1 cellular context compared by ENCODE assay signal in the genomic region with DNA sequence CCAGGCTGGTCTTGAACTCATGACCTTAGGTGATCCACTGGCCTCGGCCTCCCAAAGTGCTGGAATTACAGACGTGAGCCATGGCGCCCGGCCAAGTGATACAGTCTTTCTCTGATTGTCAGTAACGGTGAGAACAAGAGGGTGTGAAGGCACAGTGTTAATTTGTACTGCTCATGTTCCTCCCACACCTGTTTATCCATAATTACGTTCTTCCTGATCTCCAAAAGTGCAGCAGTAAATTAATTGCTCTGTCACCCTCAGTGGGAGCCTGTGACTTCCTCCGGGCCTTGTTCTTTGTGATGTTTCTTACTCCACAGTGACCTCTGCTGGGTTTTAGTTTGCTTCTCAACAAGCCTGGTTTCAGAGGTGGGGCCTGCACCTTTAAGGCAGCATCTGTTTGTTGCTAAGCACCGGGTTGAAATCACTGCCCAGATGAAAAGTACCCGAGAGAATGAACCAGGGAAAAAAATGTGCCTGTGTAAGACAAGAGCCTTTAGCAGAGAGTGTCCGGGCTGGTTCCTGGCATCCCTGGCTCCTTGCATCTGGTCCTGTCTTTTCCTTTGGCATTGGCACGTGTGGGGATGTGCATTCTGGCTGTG.
TF ChIP-seq lines count a peak whose summit lies in the region.

No MANE protein-coding gene starts in this region.

TF ChIP-seq in GM12878, 131 proteins besides CTCF, POLR2A, EP300 and RAD21 (continued from another document):
- TF ChIP-seq, protein P1, sequence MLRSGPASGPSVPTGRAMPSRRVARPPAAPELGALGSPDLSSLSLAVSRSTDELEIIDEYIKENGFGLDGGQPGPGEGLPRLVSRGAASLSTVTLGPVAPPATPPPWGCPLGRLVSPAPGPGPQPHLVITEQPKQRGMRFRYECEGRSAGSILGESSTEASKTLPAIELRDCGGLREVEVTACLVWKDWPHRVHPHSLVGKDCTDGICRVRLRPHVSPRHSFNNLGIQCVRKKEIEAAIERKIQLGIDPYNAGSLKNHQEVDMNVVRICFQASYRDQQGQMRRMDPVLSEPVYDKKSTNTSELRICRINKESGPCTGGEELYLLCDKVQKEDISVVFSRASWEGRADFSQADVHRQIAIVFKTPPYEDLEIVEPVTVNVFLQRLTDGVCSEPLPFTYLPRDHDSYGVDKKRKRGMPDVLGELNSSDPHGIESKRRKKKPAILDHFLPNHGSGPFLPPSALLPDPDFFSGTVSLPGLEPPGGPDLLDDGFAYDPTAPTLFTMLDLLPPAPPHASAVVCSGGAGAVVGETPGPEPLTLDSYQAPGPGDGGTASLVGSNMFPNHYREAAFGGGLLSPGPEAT (IDR thresholded peaks at IDR 0.05; ENCODE audit: low read depth), result 0 out of 2 replicates have a peak, but pooled peaks have one; percentile 10
- TF ChIP-seq RAD51 (IDR thresholded peaks at IDR 0.05) (0 out of 2 replicates have a peak, but pooled peaks have one; percentile 27), POU2F2 (IDR thresholded peaks at IDR 0.05; ENCODE audit: borderline replicate concordance, low read depth, low read length) (peak; percentile 43; the same call in 1 of the 3 replicates), BCL11A (IDR thresholded peaks at IDR 0.05; ENCODE audit: low read depth, low read length) (0 out of 2 replicates have a peak, but pooled peaks have one; percentile 13), CREB1 (IDR thresholded peaks at IDR 0.05; ENCODE audit: low read depth) (no peak), NBN (IDR thresholded peaks at IDR 0.05) (0 out of 2 replicates have a peak, but pooled peaks have one; percentile 34), MTA2 (IDR thresholded peaks at IDR 0.05; ENCODE audit: low read depth) (0 out of 2 replicates have a peak, but pooled peaks have one; percentile 26), SPI1 (IDR thresholded peaks at IDR 0.05; ENCODE audit: borderline replicate concordance, insufficient read depth, low read depth, low read length) (peak; percentile 51; the same call in 1 of the 2 replicates), STAT3 (IDR thresholded peaks at IDR 0.05; ENCODE audit: low read depth, low read length) (no peak), IKZF1 (conservative IDR thresholded peaks at IDR 0.05) (peak; percentile 63), EED (IDR thresholded peaks at IDR 0.05; ENCODE audit: low read depth) (no peak), CBX5 (IDR thresholded peaks at IDR 0.05; ENCODE audit: low read depth) (0 out of 2 replicates have a peak, but pooled peaks have one; percentile 37), YY1 (IDR thresholded peaks at IDR 0.05; ENCODE audit: low read depth, low read length) (peak; percentile 76), ATF7 (IDR thresholded peaks at IDR 0.05; ENCODE audit: low read depth) (0 out of 2 replicates have a peak, but pooled peaks have one; percentile 14)
- TF ChIP-seq, protein P2, sequence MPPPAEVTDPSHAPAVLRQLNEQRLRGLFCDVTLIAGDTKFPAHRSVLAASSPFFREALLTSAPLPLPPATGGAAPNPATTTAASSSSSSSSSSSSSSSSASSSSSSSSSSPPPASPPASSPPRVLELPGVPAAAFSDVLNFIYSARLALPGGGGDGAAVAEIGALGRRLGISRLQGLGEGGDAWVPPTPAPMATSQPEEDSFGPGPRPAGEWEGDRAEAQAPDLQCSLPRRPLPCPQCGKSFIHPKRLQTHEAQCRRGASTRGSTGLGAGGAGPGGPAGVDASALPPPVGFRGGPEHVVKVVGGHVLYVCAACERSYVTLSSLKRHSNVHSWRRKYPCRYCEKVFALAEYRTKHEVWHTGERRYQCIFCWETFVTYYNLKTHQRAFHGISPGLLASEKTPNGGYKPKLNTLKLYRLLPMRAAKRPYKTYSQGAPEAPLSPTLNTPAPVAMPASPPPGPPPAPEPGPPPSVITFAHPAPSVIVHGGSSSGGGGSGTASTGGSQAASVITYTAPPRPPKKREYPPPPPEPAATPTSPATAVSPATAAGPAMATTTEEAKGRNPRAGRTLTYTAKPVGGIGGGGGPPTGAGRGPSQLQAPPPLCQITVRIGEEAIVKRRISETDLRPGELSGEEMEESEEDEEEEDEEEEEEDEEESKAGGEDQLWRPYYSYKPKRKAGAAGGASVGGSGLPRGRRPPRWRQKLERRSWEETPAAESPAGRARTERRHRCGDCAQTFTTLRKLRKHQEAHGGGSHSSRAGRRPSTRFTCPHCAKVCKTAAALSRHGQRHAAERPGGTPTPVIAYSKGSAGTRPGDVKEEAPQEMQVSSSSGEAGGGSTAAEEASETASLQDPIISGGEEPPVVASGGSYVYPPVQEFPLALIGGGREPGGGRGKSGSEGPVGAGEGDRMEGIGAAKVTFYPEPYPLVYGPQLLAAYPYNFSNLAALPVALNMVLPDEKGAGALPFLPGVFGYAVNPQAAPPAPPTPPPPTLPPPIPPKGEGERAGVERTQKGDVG (CRISPR knock-in tag; IDR thresholded peaks at IDR 0.05), result no peak
- TF ChIP-seq, protein P3, sequence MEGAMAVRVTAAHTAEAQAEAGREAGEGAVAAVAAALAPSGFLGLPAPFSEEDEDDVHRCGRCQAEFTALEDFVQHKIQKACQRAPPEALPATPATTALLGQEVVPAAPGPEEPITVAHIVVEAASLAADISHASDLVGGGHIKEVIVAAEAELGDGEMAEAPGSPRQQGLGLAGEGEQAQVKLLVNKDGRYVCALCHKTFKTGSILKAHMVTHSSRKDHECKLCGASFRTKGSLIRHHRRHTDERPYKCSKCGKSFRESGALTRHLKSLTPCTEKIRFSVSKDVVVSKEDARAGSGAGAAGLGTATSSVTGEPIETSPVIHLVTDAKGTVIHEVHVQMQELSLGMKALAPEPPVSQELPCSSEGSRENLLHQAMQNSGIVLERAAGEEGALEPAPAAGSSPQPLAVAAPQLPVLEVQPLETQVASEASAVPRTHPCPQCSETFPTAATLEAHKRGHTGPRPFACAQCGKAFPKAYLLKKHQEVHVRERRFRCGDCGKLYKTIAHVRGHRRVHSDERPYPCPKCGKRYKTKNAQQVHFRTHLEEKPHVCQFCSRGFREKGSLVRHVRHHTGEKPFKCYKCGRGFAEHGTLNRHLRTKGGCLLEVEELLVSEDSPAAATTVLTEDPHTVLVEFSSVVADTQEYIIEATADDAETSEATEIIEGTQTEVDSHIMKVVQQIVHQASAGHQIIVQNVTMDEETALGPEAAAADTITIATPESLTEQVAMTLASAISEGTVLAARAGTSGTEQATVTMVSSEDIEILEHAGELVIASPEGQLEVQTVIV (IDR thresholded peaks at IDR 0.05; ENCODE audit: borderline replicate concordance, partially characterized antibody), result no peak
- TF ChIP-seq, protein P4, sequence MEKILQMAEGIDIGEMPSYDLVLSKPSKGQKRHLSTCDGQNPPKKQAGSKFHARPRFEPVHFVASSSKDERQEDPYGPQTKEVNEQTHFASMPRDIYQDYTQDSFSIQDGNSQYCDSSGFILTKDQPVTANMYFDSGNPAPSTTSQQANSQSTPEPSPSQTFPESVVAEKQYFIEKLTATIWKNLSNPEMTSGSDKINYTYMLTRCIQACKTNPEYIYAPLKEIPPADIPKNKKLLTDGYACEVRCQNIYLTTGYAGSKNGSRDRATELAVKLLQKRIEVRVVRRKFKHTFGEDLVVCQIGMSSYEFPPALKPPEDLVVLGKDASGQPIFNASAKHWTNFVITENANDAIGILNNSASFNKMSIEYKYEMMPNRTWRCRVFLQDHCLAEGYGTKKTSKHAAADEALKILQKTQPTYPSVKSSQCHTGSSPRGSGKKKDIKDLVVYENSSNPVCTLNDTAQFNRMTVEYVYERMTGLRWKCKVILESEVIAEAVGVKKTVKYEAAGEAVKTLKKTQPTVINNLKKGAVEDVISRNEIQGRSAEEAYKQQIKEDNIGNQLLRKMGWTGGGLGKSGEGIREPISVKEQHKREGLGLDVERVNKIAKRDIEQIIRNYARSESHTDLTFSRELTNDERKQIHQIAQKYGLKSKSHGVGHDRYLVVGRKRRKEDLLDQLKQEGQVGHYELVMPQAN (conservative IDR thresholded peaks at IDR 0.05), result no peak
- TF ChIP-seq, protein P5, sequence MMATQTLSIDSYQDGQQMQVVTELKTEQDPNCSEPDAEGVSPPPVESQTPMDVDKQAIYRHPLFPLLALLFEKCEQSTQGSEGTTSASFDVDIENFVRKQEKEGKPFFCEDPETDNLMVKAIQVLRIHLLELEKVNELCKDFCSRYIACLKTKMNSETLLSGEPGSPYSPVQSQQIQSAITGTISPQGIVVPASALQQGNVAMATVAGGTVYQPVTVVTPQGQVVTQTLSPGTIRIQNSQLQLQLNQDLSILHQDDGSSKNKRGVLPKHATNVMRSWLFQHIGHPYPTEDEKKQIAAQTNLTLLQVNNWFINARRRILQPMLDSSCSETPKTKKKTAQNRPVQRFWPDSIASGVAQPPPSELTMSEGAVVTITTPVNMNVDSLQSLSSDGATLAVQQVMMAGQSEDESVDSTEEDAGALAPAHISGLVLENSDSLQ (IDR thresholded peaks at IDR 0.05), result peak; percentile 15; the same call in 1 of the 2 replicates
